ENCODE assay signal across 13 cellular contexts in genomic region chr15:74643368-74644204, GRCh38. TPM values are rescaled to one million over a fixed set of nuclear protein-coding genes. Genes with fewer than 3 reads are reported as not detected.
A peak's percentile ranks its signal among the peaks of the same experiment; 100 is the strongest.
DNase-seq lines count a peak whose midpoint lies in the region; ATAC-seq and TF ChIP-seq lines count a peak whose summit lies in the region.
"Had no signal": no experiment of that assay in that cellular context is flagged by ENCODE, and none has a peak within 500 bp of the region (broad histone marks: within the 10 kb centered on the region; RNA-seq: fewer than 3 reads in every experiment).

No MANE protein-coding gene starts in this region.

- H3K4me3 ChIP-seq in cardiac muscle cell (no peak overlapping the region), right atrium auricular region (no peak overlapping the region), colonic mucosa (no peak overlapping the region), aorta (ENCODE audit: low read length in 2 of 2) (no peak overlapping the region)

- H3K27ac Mint-ChIP-seq in nephron = peak overlapping the region; percentile 17 to 88 (median 58)

- H3K27ac ChIP-seq in cardiac muscle cell (peak overlapping the region; percentile 89), right atrium auricular region (peak overlapping the region in 1 of 2 donors; percentile 27), colonic mucosa (no peak overlapping the region), aorta (ENCODE audit: low read depth in 1 of 2, low read length in 2 of 2) (peak overlapping the region in 1 of 2 donors; percentile 52)
- H3K27ac ChIP-seq: brain microvascular endothelial cell had no signal

- H3K4me1 ChIP-seq in cardiac muscle cell (ENCODE audit: low read depth) (peaks cover 60% of the 10 kb centered on the region), right atrium auricular region (peaks cover 0 to 29% of the 10 kb centered on the region in 2 donors), colonic mucosa (peaks cover 4% of the 10 kb centered on the region), aorta (ENCODE audit: control insufficient read depth in 1 of 2, insufficient read depth in 2 of 2, low read length in 2 of 2) (peaks cover 0 to 1% of the 10 kb centered on the region in 2 donors)

- H3K9me3 ChIP-seq in cardiac muscle cell (ENCODE audit: low read depth) (no peaks in the 10 kb centered on the region), right atrium auricular region (no peaks in the 10 kb centered on the region), colonic mucosa (no peaks in the 10 kb centered on the region), aorta (ENCODE audit: control insufficient read depth, low read length) (no peaks in the 10 kb centered on the region)

- intact Hi-C loops in colonic mucosa (cut with DNase I) (no loop called here), aorta (cut with DNase I) (no loop called here)

- no peaks in the 10 kb centered on the region for H3K36me3 ChIP-seq in cardiac muscle cell
- H3K36me3 ChIP-seq in right atrium auricular region = peaks cover 15% of the 10 kb centered on the region
- H3K36me3 ChIP-seq in colonic mucosa = peaks cover 3% of the 10 kb centered on the region
- peaks cover 0 to 8% of the 10 kb centered on the region in 2 donors for H3K36me3 ChIP-seq in aorta (ENCODE audit: control insufficient read depth in 1 of 2, insufficient read depth in 2 of 2, low read length in 1 of 2)

- H3K9me3 Mint-ChIP-seq in nephron = no peaks in the 10 kb centered on the region
- H3K9me3 Mint-ChIP-seq: immature natural killer cell had no signal

- peaks cover 45% of the 10 kb centered on the region for H3K4me1 Mint-ChIP-seq in nephron

- peak overlapping the region; percentile 2 to 36 for H3K9ac ChIP-seq in colonic mucosa (ENCODE audit: low read depth in 2 of 2, low read length in 2 of 2)

- peaks cover 16% of the 10 kb centered on the region for H3K36me3 Mint-ChIP-seq in nephron (ENCODE audit: low read depth)

- H3K4me3 Mint-ChIP-seq in nephron = no peak overlapping the region
- H3K4me3 Mint-ChIP-seq: immature natural killer cell had no signal

- no peaks in the 10 kb centered on the region for H3K27me3 ChIP-seq in cardiac muscle cell
- no peaks in the 10 kb centered on the region for H3K27me3 ChIP-seq in right atrium auricular region
- no peaks in the 10 kb centered on the region for H3K27me3 ChIP-seq in colonic mucosa
- no peaks in the 10 kb centered on the region for H3K27me3 ChIP-seq in aorta (ENCODE audit: control insufficient read depth in 1 of 2, insufficient read depth in 2 of 2, low read length in 1 of 2)
- H3K27me3 ChIP-seq: brain microvascular endothelial cell had no signal

- TF ChIP-seq CTCF in cardiac muscle cell (IDR thresholded peaks at IDR 0.05; ENCODE audit: low read depth, low read length) (no peak), right atrium auricular region (IDR thresholded peaks at IDR 0.05) (no peak), colonic mucosa (IDR thresholded peaks at IDR 0.05) (no peak), nephron (IDR thresholded peaks at IDR 0.05; ENCODE audit: unreplicated experiment in 3 of 3) (no peak)

- no peak for DNase-seq in cardiac muscle cell (ENCODE audit: low read depth in 1 of 2, low spot score in 1 of 2)
- no peak for DNase-seq in right atrium auricular region (ENCODE audit: low spot score)
- DNase-seq in colonic mucosa = no peak
- no peak for DNase-seq in aorta
- no peak for DNase-seq in NCI-H2227 (lab: John Stamatoyannopoulos, UW; ENCODE audit: unreplicated experiment)
- DNase-seq in activated CD4-positive, alpha-beta T cell treated with anti-CD3 and anti-CD28 coated beads for 1 hour = no peak
- DNase-seq in germinal center (ENCODE audit: low spot score) = no peak
- DNase-seq: immature natural killer cell, NCI-H226, T-helper 9 cell had no signal

- no peaks in the 10 kb centered on the region for H3K27me3 Mint-ChIP-seq in nephron (ENCODE audit: low read depth)

- ATAC-seq in aorta (ENCODE audit: low FRiP score) = peak; percentile 31
- ATAC-seq: Panc1 had no signal

- WGBS in aorta, 2 donors = 49 to 51% methylated on average over 7 of the region's 7 CpGs

RNA-seq across cellular contexts. Expression of gene CLK3, which starts 27.9 kb away (rescaled TPM):
- total RNA-seq in cardiac muscle cell (193 and 319 TPM in 2 replicates), right atrium auricular region (10 to 100 TPM; 52.8 to 59.2 TPM), colonic mucosa (10 to 100 TPM; 83.5 to 88.9 TPM), aorta (10 to 100 TPM; 63.7 to 73.2 TPM)
- polyA plus RNA-seq in cardiac muscle cell (100 and 125 TPM in 2 replicates), aorta (10 to 100 TPM; 37.3 to 94.0 TPM)

RNA-seq across cellular contexts. Expression of gene EDC3, which starts 52.2 kb away (rescaled TPM):
- 16.1 and 17.6 TPM in 2 replicates for total RNA-seq in cardiac muscle cell
- polyA plus RNA-seq in cardiac muscle cell = 25.2 and 41.5 TPM in 2 replicates
- total RNA-seq in right atrium auricular region = 1 to 10 TPM; 8.0 to 8.3 TPM
- total RNA-seq in colonic mucosa = 10 to 100 TPM; 21.3 to 32.7 TPM
- total RNA-seq in aorta = 10 to 100 TPM; 30.8 TPM
- polyA plus RNA-seq in aorta = 10 to 100 TPM; 13.4 to 17.7 TPM
